ENCODE assay signal across 22 cellular contexts in genomic region chr3:101279765-101280385, GRCh38. TPM values are rescaled to one million over a fixed set of nuclear protein-coding genes. Genes with fewer than 3 reads are reported as not detected.
DNase-seq lines count a peak whose midpoint lies in the region; ATAC-seq and TF ChIP-seq lines count a peak whose summit lies in the region.
"Had no signal": no experiment of that assay in that cellular context is flagged by ENCODE, and none has a peak within 500 bp of the region (broad histone marks: within the 10 kb centered on the region; RNA-seq: fewer than 3 reads in every experiment).

No MANE protein-coding gene starts in this region.

- H3K9me3 ChIP-seq in PC-3 (ENCODE audit: low read length) (no peaks in the 10 kb centered on the region), smooth muscle cell (replicated peaks; ENCODE audit: low read depth) (no peaks in the 10 kb centered on the region)
- H3K9me3 ChIP-seq: Caco-2 had no signal

- H3K9me2 ChIP-seq in PC-3 (replicated peaks; ENCODE audit: low read length), result no peaks in the 10 kb centered on the region

- H3K4me1 ChIP-seq in PC-3 (ENCODE audit: insufficient read depth, low read length), result peaks cover 18% of the 10 kb centered on the region
- H3K4me1 ChIP-seq in smooth muscle cell (ENCODE audit: low read depth), result peaks cover 15% of the 10 kb centered on the region
- H3K4me1 ChIP-seq: Caco-2 had no signal

- H2AFZ ChIP-seq in PC-3 (ENCODE audit: low read length), result no peak overlapping the region
- H2AFZ ChIP-seq in smooth muscle cell (ENCODE audit: low read depth), result no peak overlapping the region
- H2AFZ ChIP-seq: GM23338, PC-9 had no signal

- H3K4me2 ChIP-seq in PC-3 (ENCODE audit: low read length) (no peak overlapping the region), smooth muscle cell (no peak overlapping the region)
- H3K4me2 ChIP-seq: GM23338, PC-9 had no signal

- H3K4me3 ChIP-seq in PC-3 (ENCODE audit: low read length) (no peak overlapping the region), smooth muscle cell (no peak overlapping the region)
- H3K4me3 ChIP-seq: GM23338, PC-9 had no signal

- H3K9ac ChIP-seq in PC-3 (ENCODE audit: low read length) (no peak overlapping the region), smooth muscle cell (ENCODE audit: low read depth) (no peak overlapping the region)

- WGBS in smooth muscle cell (ENCODE audit: low lambda C conversion rate), result 75% methylated on average over 1 of the region's 1 CpG

- H3F3A ChIP-seq in PC-3 (ENCODE audit: low read length, unreplicated experiment), result no peaks in the 10 kb centered on the region
- H3F3A ChIP-seq in smooth muscle cell (ENCODE audit: low read depth), result peaks cover 6% of the 10 kb centered on the region

- intact Hi-C loops in PC-3 (cut with micrococcal nuclease), result no loop called here

- POLR2A ChIA-PET in PC-3 (lab: Charles Lee; ENCODE audit: unreplicated experiment), result no interaction called here

- H4K20me1 ChIP-seq in PC-3 (ENCODE audit: low read length), result no peaks in the 10 kb centered on the region
- H4K20me1 ChIP-seq in smooth muscle cell (ENCODE audit: low read depth), result no peaks in the 10 kb centered on the region

- BruUV-seq in PC-3 (replicated peaks; lab: Mats Ljungman, UMichigan), result no TSS peak

- no peak overlapping the region for H3K27ac ChIP-seq in PC-3 (ENCODE audit: low read length)
- no peak overlapping the region for H3K27ac ChIP-seq in smooth muscle cell (ENCODE audit: low read depth)
- H3K27ac ChIP-seq: PC-9 had no signal

- ATAC-seq in PC-3 (peak; percentile 49; the same call in 1 of the 2 replicates), HG02970 (IDR thresholded peaks at IDR 0.05; ENCODE audit: low FRiP score, unreplicated experiment) (no peak)
- ATAC-seq: GM23338, Right ventricle myocardium inferior, SK-N-SH treated with all-trans-retinoic acid at 6 μM for 48 hours had no signal

- DNase-seq in COLO829 (ENCODE audit: low spot score) (peak; percentile 28), HT1080 (ENCODE audit: low read depth) (peak; percentile 28), PC-3 (peak; percentile 56), iris pigment epithelial cell (ENCODE audit: low read depth) (peak; percentile 52), hepatic stellate cell (ENCODE audit: low spot score) (no peak), NCI-H69 (lab: John Stamatoyannopoulos, UW) (no peak), smooth muscle cell (lab: John Stamatoyannopoulos, UW; ENCODE audit: unreplicated experiment) (no peak)
- DNase-seq: C1 segment of cervical spinal cord, Caco-2, DMS53, GDM1, HFFc6, MV-4-11, NCI-H1417 treated with DMSO at 0.1 percent for 48 hours, NCI-H2029 treated with DMSO at 0.1 percent for 48 hours, NCI-H2227 treated with DMSO at 0.1 percent for 48 hours, PC-9 had no signal

- H3K79me2 ChIP-seq in PC-3 (ENCODE audit: low read length) (no peaks in the 10 kb centered on the region), smooth muscle cell (ENCODE audit: low read depth) (no peaks in the 10 kb centered on the region)

- CTCF ChIA-PET in PC-3 (lab: Charles Lee), result no interaction called here

- H3K27me3 ChIP-seq in PC-3 (ENCODE audit: low read length) (no peaks in the 10 kb centered on the region), smooth muscle cell (ENCODE audit: low read depth) (no peaks in the 10 kb centered on the region)

- H3K36me3 ChIP-seq in PC-3 (ENCODE audit: low read depth, low read length) (no peaks in the 10 kb centered on the region), smooth muscle cell (ENCODE audit: low read depth) (no peaks in the 10 kb centered on the region)

- no peak for TF ChIP-seq CTCF in PC-3 (conservative IDR thresholded peaks at IDR 0.05; ENCODE audit: low read depth, low read length)
- TF ChIP-seq CTCF in smooth muscle cell (IDR thresholded peaks at IDR 0.05; ENCODE audit: borderline replicate concordance, insufficient read depth, poor library complexity, severe bottlenecking), result no peak

RNA-seq across cellular contexts. Expression of gene IMPG2, which starts 40.5 kb away (rescaled TPM):
- 0.03 TPM in 1 of 2 replicates, not detected in the other for total RNA-seq in HT1080 (2014; rRNA removed; shearing (Covaris generic))
- 0.01 TPM in 1 of 2 replicates, not detected in the other for polyA plus RNA-seq in HT1080 (2015; cell fraction: cytosol; rRNA removed)
- polyA plus RNA-seq in HT1080 (2015; cell fraction: nucleus; rRNA removed), result 0.12 TPM in 2 replicates
- total RNA-seq in PC-3 (2014; rRNA removed), result 0.17 and 0.18 TPM in 2 replicates
- total RNA-seq in smooth muscle cell, result 0.58 and 0.67 TPM in 2 replicates
- polyA plus RNA-seq in smooth muscle cell, result 0.03 TPM in 1 of 2 replicates, not detected in the other
- total RNA-seq: A172, Caco-2, GM23338 had no signal
- polyA plus RNA-seq: GM23338 had no signal

Comparison
In these comparisons a context has a peak if more than half of its experiments do, and no peak if none do; other contexts are left out.
1. DNase-seq: peak in COLO829 (single experiment), HT1080 (single experiment), PC-3 (single experiment) and iris pigment epithelial cell (single experiment); none in hepatic stellate cell (single experiment), NCI-H69 (single experiment) and smooth muscle cell (single experiment).